Comparison of ENCODE assay signal across 11 cellular contexts in the genomic region with DNA sequence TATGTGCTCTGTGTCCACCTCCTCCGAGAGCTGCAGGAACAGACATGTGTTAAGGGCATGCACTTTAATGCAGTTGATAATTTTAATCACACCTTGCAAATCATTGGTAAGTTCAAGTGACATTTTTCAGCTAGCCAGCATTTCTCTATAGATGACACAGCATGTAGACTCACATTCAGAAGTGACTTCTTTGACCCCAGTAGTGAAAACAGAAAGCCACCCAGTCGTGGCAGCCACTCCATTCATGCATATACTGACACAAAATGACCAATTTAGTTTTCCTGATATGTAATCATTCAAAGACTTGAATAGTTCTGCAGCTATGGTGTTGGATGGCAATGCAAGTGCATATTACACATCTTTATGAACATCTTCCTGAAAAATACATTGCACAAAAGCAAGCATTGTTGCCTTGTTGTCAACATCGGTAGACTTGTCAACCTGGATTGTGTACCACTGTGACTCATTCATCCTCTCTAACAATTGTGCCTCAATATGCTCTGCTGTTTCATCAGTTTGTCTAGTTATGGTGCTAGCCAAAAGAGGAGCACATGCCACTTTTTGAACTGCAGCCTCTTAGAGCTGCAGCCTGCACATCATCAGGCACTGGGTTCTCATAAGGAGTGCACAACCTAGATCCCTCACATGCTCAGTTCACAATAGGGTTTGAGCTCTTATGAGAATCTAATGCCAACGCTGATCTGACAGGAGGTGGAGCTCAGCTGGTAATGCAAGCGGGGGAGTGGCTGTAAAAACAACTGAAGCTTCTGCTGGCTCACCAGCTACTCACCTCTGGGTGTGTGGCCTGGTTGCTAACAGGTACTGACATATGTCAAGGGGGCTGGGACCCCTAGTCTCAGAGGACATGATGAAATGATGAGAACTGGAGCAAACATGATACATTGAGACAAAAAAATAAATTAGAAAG.
DNase-seq lines count a peak whose midpoint lies in the region; ATAC-seq and TF ChIP-seq lines count a peak whose summit lies in the region.
"Had no signal": no experiment of that assay in that cellular context is flagged by ENCODE, and none has a peak within 500 bp of the region (broad histone marks: within the 10 kb centered on the region; RNA-seq: fewer than 3 reads in every experiment).

No MANE protein-coding gene starts in this region.

- TF ChIP-seq POLR2A in Peyer's patch (IDR thresholded peaks at IDR 0.05): no peak

- BruUV-seq in OCI-LY7 (replicated peaks; lab: Mats Ljungman, UMichigan): no TSS peak

- H3K27ac Mint-ChIP-seq in activated CD4-positive, alpha-beta T cell treated with anti-CD3 and anti-CD28 coated beads for 36 hours: no peak overlapping the region
- H3K27ac Mint-ChIP-seq: GM23338 had no signal

- H3K4me1 ChIP-seq in OCI-LY7 (ENCODE audit: insufficient read depth, low read length, poor library complexity, severe bottlenecking) (no peaks in the 10 kb centered on the region), Peyer's patch (no peaks in the 10 kb centered on the region)

- H3K4me3 Mint-ChIP-seq in activated CD4-positive, alpha-beta T cell treated with anti-CD3 and anti-CD28 coated beads for 36 hours: no peak overlapping the region
- H3K4me3 Mint-ChIP-seq: GM23338 had no signal

- no peaks in the 10 kb centered on the region for H3K79me2 ChIP-seq in OCI-LY7 (ENCODE audit: insufficient read depth, low read depth, low read length)

- DNase-seq in OCI-LY7 (ENCODE audit: low spot score) (no peak), SW 1271 (lab: John Stamatoyannopoulos, UW) (no peak), NCI-H526 (lab: John Stamatoyannopoulos, UW) (no peak), Peyer's patch (no peak)
- DNase-seq in activated CD4-positive, alpha-beta T cell treated with anti-CD3 and anti-CD28 coated beads for 36 hours: no peak
- DNase-seq: adrenal gland, islet precursor cell had no signal

- POLR2A ChIA-PET in OCI-LY7 (lab: Charles Lee): interaction anchor here (0.6 to 0.8 kb wide), 5 partner anchors 14 to 672 kb away, joined by 3 to 4 read pairs (median 3); no protein-coding TSS in a partner anchor
- POLR2A ChIA-PET in activated CD4-positive, alpha-beta T cell treated with anti-CD3 and anti-CD28 coated beads for 36 hours (lab: Charles Lee): no interaction called here

- intact Hi-C loops in OCI-LY7 (cut with micrococcal nuclease; ENCODE audit: unreplicated experiment): no loop called here
- intact Hi-C loops in activated CD4-positive, alpha-beta T cell treated with anti-CD3 and anti-CD28 coated beads for 36 hours (cut with DNase I, micrococcal nuclease): no loop called here

- no peaks in the 10 kb centered on the region for H4K20me1 ChIP-seq in OCI-LY7 (ENCODE audit: insufficient read depth, low read length)

- H2AFZ ChIP-seq in OCI-LY7 (ENCODE audit: low read length): peak overlapping the region; percentile 10; the same call in 1 of the 2 replicates
- H2AFZ ChIP-seq: GM23338 had no signal

- H3K27ac ChIP-seq in OCI-LY7 (ENCODE audit: low read depth, low read length, poor library complexity, severe bottlenecking) (no peak overlapping the region), Peyer's patch (no peak overlapping the region)
- H3K27ac ChIP-seq: adrenal gland had no signal

- ATAC-seq in GM18511 (IDR thresholded peaks at IDR 0.05; ENCODE audit: unreplicated experiment): peak; percentile 96
- ATAC-seq in GM21360 (IDR thresholded peaks at IDR 0.05; ENCODE audit: unreplicated experiment): peak; percentile 97
- peak; percentile 96 for ATAC-seq in HG03039 (IDR thresholded peaks at IDR 0.05; ENCODE audit: unreplicated experiment)
- no peak for ATAC-seq in activated CD4-positive, alpha-beta T cell treated with anti-CD3 and anti-CD28 coated beads for 36 hours
- ATAC-seq: GM23338 had no signal

- no peaks in the 10 kb centered on the region for H3K9me2 ChIP-seq in OCI-LY7 (ENCODE audit: insufficient read depth, low read length)

- no peaks in the 10 kb centered on the region for H3K27me3 Mint-ChIP-seq in activated CD4-positive, alpha-beta T cell treated with anti-CD3 and anti-CD28 coated beads for 36 hours

- H3K4me2 ChIP-seq in OCI-LY7 (ENCODE audit: low read length): no peak overlapping the region
- H3K4me2 ChIP-seq: GM23338 had no signal

- H3K9me3 Mint-ChIP-seq in activated CD4-positive, alpha-beta T cell treated with anti-CD3 and anti-CD28 coated beads for 36 hours (ENCODE audit: low read depth): no peaks in the 10 kb centered on the region
- H3K9me3 Mint-ChIP-seq: GM23338 had no signal

- TF ChIP-seq CTCF in OCI-LY7 (conservative IDR thresholded peaks at IDR 0.05; ENCODE audit: low read length): no peak
- TF ChIP-seq CTCF in Peyer's patch (IDR thresholded peaks at IDR 0.05): no peak

- H3K36me3 Mint-ChIP-seq in activated CD4-positive, alpha-beta T cell treated with anti-CD3 and anti-CD28 coated beads for 36 hours (ENCODE audit: low read depth): no peaks in the 10 kb centered on the region

- no peaks in the 10 kb centered on the region for H3K9me3 ChIP-seq in OCI-LY7 (ENCODE audit: low read length)
- no peaks in the 10 kb centered on the region for H3K9me3 ChIP-seq in Peyer's patch
- H3K9me3 ChIP-seq: adrenal gland had no signal

- no peaks in the 10 kb centered on the region for H3K27me3 ChIP-seq in Peyer's patch
- H3K27me3 ChIP-seq: adrenal gland had no signal

- no peak overlapping the region for H3K4me3 ChIP-seq in OCI-LY7 (ENCODE audit: low read depth, low read length, poor library complexity, severe bottlenecking)
- H3K4me3 ChIP-seq in Peyer's patch: no peak overlapping the region
- H3K4me3 ChIP-seq: adrenal gland, GM23338 had no signal

- H3K4me1 Mint-ChIP-seq in activated CD4-positive, alpha-beta T cell treated with anti-CD3 and anti-CD28 coated beads for 36 hours: no peaks in the 10 kb centered on the region

- CTCF ChIA-PET in OCI-LY7 (lab: Charles Lee; ENCODE audit: unreplicated experiment): no interaction called here
- CTCF ChIA-PET in activated CD4-positive, alpha-beta T cell treated with anti-CD3 and anti-CD28 coated beads for 36 hours (lab: Charles Lee): no interaction called here

- H3K36me3 ChIP-seq in OCI-LY7 (ENCODE audit: insufficient read depth, low read length) (no peaks in the 10 kb centered on the region), Peyer's patch (no peaks in the 10 kb centered on the region)
- H3K36me3 ChIP-seq: adrenal gland had no signal
